Comparison of ENCODE assay signal across 2 cellular contexts in the genomic region with DNA sequence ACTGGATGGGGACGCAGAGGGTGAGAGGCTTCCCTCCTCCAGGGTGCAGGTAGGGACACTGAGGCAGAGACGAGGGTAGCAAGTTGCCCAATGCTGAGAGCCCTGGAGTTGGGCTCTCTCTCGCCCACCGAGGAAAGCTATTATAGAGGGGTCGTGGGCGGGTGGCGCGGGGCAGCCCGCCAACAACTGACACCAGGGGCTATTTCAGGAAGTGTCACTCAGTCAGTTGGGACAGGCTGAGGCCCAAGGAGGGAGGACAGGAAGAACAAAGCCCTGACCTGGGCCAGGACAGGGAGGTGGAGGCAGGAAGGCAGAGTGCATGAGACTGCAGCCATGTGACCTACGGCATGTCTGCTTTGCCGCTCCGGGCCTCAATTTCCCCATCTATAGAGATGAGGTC.
TF ChIP-seq lines count a peak whose summit lies in the region.

No MANE protein-coding gene starts in this region.

TF ChIP-seq in HCT116, 20 proteins besides CTCF, POLR2A, EP300 and RAD21:
- TF ChIP-seq EGR1 (IDR thresholded peaks at IDR 0.05; ENCODE audit: low read depth), result no peak
- TF ChIP-seq, protein P1, sequence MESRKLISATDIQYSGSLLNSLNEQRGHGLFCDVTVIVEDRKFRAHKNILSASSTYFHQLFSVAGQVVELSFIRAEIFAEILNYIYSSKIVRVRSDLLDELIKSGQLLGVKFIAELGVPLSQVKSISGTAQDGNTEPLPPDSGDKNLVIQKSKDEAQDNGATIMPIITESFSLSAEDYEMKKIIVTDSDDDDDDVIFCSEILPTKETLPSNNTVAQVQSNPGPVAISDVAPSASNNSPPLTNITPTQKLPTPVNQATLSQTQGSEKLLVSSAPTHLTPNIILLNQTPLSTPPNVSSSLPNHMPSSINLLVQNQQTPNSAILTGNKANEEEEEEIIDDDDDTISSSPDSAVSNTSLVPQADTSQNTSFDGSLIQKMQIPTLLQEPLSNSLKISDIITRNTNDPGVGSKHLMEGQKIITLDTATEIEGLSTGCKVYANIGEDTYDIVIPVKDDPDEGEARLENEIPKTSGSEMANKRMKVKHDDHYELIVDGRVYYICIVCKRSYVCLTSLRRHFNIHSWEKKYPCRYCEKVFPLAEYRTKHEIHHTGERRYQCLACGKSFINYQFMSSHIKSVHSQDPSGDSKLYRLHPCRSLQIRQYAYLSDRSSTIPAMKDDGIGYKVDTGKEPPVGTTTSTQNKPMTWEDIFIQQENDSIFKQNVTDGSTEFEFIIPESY (IDR thresholded peaks at IDR 0.05; ENCODE audit: extremely low read depth, insufficient replicate concordance, low read length), result no peak
- TF ChIP-seq ELF1 (IDR thresholded peaks at IDR 0.05; ENCODE audit: borderline replicate concordance, low read depth), result no peak
- TF ChIP-seq SRF (IDR thresholded peaks at IDR 0.05; ENCODE audit: low read depth), result no peak
- no peak for TF ChIP-seq JUND (IDR thresholded peaks at IDR 0.05)

TF ChIP-seq in H1, 55 proteins besides CTCF, POLR2A, EP300 and RAD21:
- TF ChIP-seq HDAC6 (IDR thresholded peaks at IDR 0.05; ENCODE audit: low read depth, low read length), result no peak
- TF ChIP-seq NRF1 (IDR thresholded peaks at IDR 0.05; ENCODE audit: low read depth, low read length), result no peak
- no peak for TF ChIP-seq ZNF274 (IDR thresholded peaks at IDR 0.05; ENCODE audit: borderline replicate concordance, extremely low read depth, low read length)
- TF ChIP-seq, protein P2, sequence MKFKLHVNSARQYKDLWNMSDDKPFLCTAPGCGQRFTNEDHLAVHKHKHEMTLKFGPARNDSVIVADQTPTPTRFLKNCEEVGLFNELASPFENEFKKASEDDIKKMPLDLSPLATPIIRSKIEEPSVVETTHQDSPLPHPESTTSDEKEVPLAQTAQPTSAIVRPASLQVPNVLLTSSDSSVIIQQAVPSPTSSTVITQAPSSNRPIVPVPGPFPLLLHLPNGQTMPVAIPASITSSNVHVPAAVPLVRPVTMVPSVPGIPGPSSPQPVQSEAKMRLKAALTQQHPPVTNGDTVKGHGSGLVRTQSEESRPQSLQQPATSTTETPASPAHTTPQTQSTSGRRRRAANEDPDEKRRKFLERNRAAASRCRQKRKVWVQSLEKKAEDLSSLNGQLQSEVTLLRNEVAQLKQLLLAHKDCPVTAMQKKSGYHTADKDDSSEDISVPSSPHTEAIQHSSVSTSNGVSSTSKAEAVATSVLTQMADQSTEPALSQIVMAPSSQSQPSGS (IDR thresholded peaks at IDR 0.05; ENCODE audit: low read length), result no peak
- TF ChIP-seq, protein P3, sequence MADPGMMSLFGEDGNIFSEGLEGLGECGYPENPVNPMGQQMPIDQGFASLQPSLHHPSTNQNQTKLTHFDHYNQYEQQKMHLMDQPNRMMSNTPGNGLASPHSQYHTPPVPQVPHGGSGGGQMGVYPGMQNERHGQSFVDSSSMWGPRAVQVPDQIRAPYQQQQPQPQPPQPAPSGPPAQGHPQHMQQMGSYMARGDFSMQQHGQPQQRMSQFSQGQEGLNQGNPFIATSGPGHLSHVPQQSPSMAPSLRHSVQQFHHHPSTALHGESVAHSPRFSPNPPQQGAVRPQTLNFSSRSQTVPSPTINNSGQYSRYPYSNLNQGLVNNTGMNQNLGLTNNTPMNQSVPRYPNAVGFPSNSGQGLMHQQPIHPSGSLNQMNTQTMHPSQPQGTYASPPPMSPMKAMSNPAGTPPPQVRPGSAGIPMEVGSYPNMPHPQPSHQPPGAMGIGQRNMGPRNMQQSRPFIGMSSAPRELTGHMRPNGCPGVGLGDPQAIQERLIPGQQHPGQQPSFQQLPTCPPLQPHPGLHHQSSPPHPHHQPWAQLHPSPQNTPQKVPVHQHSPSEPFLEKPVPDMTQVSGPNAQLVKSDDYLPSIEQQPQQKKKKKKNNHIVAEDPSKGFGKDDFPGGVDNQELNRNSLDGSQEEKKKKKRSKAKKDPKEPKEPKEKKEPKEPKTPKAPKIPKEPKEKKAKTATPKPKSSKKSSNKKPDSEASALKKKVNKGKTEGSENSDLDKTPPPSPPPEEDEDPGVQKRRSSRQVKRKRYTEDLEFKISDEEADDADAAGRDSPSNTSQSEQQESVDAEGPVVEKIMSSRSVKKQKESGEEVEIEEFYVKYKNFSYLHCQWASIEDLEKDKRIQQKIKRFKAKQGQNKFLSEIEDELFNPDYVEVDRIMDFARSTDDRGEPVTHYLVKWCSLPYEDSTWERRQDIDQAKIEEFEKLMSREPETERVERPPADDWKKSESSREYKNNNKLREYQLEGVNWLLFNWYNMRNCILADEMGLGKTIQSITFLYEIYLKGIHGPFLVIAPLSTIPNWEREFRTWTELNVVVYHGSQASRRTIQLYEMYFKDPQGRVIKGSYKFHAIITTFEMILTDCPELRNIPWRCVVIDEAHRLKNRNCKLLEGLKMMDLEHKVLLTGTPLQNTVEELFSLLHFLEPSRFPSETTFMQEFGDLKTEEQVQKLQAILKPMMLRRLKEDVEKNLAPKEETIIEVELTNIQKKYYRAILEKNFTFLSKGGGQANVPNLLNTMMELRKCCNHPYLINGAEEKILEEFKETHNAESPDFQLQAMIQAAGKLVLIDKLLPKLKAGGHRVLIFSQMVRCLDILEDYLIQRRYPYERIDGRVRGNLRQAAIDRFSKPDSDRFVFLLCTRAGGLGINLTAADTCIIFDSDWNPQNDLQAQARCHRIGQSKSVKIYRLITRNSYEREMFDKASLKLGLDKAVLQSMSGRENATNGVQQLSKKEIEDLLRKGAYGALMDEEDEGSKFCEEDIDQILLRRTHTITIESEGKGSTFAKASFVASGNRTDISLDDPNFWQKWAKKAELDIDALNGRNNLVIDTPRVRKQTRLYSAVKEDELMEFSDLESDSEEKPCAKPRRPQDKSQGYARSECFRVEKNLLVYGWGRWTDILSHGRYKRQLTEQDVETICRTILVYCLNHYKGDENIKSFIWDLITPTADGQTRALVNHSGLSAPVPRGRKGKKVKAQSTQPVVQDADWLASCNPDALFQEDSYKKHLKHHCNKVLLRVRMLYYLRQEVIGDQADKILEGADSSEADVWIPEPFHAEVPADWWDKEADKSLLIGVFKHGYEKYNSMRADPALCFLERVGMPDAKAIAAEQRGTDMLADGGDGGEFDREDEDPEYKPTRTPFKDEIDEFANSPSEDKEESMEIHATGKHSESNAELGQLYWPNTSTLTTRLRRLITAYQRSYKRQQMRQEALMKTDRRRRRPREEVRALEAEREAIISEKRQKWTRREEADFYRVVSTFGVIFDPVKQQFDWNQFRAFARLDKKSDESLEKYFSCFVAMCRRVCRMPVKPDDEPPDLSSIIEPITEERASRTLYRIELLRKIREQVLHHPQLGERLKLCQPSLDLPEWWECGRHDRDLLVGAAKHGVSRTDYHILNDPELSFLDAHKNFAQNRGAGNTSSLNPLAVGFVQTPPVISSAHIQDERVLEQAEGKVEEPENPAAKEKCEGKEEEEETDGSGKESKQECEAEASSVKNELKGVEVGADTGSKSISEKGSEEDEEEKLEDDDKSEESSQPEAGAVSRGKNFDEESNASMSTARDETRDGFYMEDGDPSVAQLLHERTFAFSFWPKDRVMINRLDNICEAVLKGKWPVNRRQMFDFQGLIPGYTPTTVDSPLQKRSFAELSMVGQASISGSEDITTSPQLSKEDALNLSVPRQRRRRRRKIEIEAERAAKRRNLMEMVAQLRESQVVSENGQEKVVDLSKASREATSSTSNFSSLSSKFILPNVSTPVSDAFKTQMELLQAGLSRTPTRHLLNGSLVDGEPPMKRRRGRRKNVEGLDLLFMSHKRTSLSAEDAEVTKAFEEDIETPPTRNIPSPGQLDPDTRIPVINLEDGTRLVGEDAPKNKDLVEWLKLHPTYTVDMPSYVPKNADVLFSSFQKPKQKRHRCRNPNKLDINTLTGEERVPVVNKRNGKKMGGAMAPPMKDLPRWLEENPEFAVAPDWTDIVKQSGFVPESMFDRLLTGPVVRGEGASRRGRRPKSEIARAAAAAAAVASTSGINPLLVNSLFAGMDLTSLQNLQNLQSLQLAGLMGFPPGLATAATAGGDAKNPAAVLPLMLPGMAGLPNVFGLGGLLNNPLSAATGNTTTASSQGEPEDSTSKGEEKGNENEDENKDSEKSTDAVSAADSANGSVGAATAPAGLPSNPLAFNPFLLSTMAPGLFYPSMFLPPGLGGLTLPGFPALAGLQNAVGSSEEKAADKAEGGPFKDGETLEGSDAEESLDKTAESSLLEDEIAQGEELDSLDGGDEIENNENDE (IDR thresholded peaks at IDR 0.05; ENCODE audit: insufficient replicate concordance, low read length), result no peak
